8 cellular contexts compared by ENCODE assay signal in the genomic region with DNA sequence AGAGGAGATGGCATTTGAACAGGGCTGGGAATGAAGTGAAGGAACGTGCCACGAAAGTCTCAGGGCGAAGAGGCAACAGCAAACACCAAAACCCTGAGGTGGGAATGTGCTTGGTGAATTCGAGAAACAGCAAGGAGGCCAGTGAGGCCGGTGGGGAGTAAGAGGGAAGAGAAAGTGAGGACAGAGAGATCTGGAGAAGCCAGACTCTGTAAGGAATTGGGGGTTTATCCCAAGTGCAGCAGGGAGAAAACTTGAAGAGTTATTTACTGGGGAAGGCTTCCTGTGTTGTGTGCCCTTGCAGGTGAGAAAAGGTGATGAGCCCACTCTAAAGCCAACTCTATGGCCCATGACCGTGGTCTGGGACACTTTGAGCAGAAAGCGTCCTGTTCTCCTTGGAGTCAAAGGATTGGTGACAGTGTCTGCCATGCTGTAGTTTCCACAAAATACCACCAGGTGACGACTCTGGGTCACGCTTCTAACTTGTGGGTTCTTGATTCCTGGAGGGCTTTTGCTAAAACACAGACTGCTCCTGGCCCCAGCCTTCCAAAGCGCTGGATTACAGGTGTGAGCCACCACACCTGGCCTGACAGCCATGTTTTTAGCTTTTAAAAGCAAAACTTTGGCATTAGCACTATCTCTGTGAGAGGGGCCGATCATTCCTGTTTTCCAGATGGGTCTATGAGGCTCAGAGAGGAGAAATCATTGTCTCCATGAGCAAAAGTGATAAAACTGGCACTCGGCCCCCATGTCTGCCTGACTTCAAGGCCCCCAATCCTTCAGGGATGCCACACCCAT. TPM values are rescaled to one million over a fixed set of nuclear protein-coding genes. Genes with fewer than 3 reads are reported as not detected.
DNase-seq lines count a peak whose midpoint lies in the region; ATAC-seq and TF ChIP-seq lines count a peak whose summit lies in the region.

No MANE protein-coding gene starts in this region.

- H3K27ac ChIP-seq in DND-41 (ENCODE audit: low read length) (no peak overlapping the region), thoracic aorta (no peak overlapping the region)

- POLR2A ChIA-PET in activated CD8-positive, alpha-beta T cell treated with anti-CD3 and anti-CD28 coated beads for 36 hours (lab: Charles Lee): no interaction called here

- H3K27me3 ChIP-seq in DND-41 (ENCODE audit: insufficient read depth, low read length, poor library complexity) (peaks cover 12% of the 10 kb centered on the region), thoracic aorta (replicated peaks; ENCODE audit: insufficient read depth) (no peaks in the 10 kb centered on the region)

- H3K27me3 Mint-ChIP-seq in activated CD8-positive, alpha-beta T cell treated with anti-CD3 and anti-CD28 coated beads for 36 hours: peaks cover 5% of the 10 kb centered on the region

- DNase-seq in DND-41 (peak; percentile 70), NCI-H748 (lab: John Stamatoyannopoulos, UW; ENCODE audit: unreplicated experiment) (peak; percentile 82), epithelial cell of proximal tubule (ENCODE audit: low read depth) (no peak), mucosa of gallbladder (ENCODE audit: low spot score) (peak; percentile 69), thoracic aorta (ENCODE audit: low spot score) (no peak)
- DNase-seq in activated CD8-positive, alpha-beta T cell treated with anti-CD3 and anti-CD28 coated beads for 36 hours: peak; percentile 74

- no peaks in the 10 kb centered on the region for H3K36me3 Mint-ChIP-seq in activated CD8-positive, alpha-beta T cell treated with anti-CD3 and anti-CD28 coated beads for 36 hours (ENCODE audit: low read depth)

- H2AFZ ChIP-seq in DND-41 (ENCODE audit: low read depth, low read length): no peak overlapping the region

- TF ChIP-seq CTCF in DND-41 (IDR thresholded peaks at IDR 0.05; ENCODE audit: borderline replicate concordance, extremely low read depth, low read length, poor library complexity, severe bottlenecking): peak; percentile 94
- peak; percentile 82 for TF ChIP-seq CTCF in activated CD8-positive, alpha-beta T cell treated with anti-CD3 and anti-CD28 coated beads for 36 hours (IDR thresholded peaks at IDR 0.05)
- TF ChIP-seq CTCF in epithelial cell of proximal tubule (conservative IDR thresholded peaks at IDR 0.05; ENCODE audit: low read depth, low read length): peak; percentile 99
- TF ChIP-seq CTCF in thoracic aorta (IDR thresholded peaks at IDR 0.05): peak; percentile 89

- ATAC-seq in DND-41 (ENCODE audit: insufficient read depth, low read depth) (peak; percentile 93), HG03139 (IDR thresholded peaks at IDR 0.05; ENCODE audit: unreplicated experiment) (peak; percentile 76), thoracic aorta (ENCODE audit: insufficient number of reproducible peaks, low FRiP score, low read depth) (peak; percentile 35), GM21528 (IDR thresholded peaks at IDR 0.05; ENCODE audit: low FRiP score, unreplicated experiment) (no peak)
- peak; percentile 87 for ATAC-seq in activated CD8-positive, alpha-beta T cell treated with anti-CD3 and anti-CD28 coated beads for 36 hours

- no peak overlapping the region for H3K4me3 Mint-ChIP-seq in activated CD8-positive, alpha-beta T cell treated with anti-CD3 and anti-CD28 coated beads for 36 hours

- H3K9me3 ChIP-seq in DND-41 (ENCODE audit: insufficient read depth, low read length, severe bottlenecking) (no peaks in the 10 kb centered on the region), thoracic aorta (no peaks in the 10 kb centered on the region)

- H3K4me1 ChIP-seq in DND-41 (ENCODE audit: insufficient read depth, low read length): no peaks in the 10 kb centered on the region
- H3K4me1 ChIP-seq in thoracic aorta (ENCODE audit: control insufficient read depth in 1 of 2, low read depth in 2 of 2): no peaks in the 10 kb centered on the region

- no peak overlapping the region for H3K4me2 ChIP-seq in DND-41 (ENCODE audit: insufficient read depth, low read length)

- H4K20me1 ChIP-seq in DND-41 (ENCODE audit: insufficient read depth, low read length): no peaks in the 10 kb centered on the region

- no peak overlapping the region for H3K9ac ChIP-seq in DND-41 (ENCODE audit: low read depth, low read length)

- no peaks in the 10 kb centered on the region for H3K79me2 ChIP-seq in DND-41 (ENCODE audit: insufficient read depth, low read length)

- H3K9me3 Mint-ChIP-seq in activated CD8-positive, alpha-beta T cell treated with anti-CD3 and anti-CD28 coated beads for 36 hours: no peaks in the 10 kb centered on the region

- CTCF ChIA-PET in activated CD8-positive, alpha-beta T cell treated with anti-CD3 and anti-CD28 coated beads for 36 hours (lab: Charles Lee): interaction anchor here (0.7 to 4.5 kb wide), 20 partner anchors 9 to 394 kb away, joined by 3 to 56 read pairs (median 4); a partner anchor contains a TSS

- H3K27ac Mint-ChIP-seq in activated CD8-positive, alpha-beta T cell treated with anti-CD3 and anti-CD28 coated beads for 36 hours: no peak overlapping the region

- no peaks in the 10 kb centered on the region for H3K4me1 Mint-ChIP-seq in activated CD8-positive, alpha-beta T cell treated with anti-CD3 and anti-CD28 coated beads for 36 hours (ENCODE audit: low read depth)

- intact Hi-C loops in activated CD8-positive, alpha-beta T cell treated with anti-CD3 and anti-CD28 coated beads for 36 hours (cut with micrococcal nuclease): loop anchor here (2.0 to 10.0 kb wide), 2 partner anchors 83 to 173 kb away; no protein-coding TSS in a partner anchor

- H3K4me3 ChIP-seq in DND-41 (ENCODE audit: low read depth in 1 of 2, low read length in 2 of 2): no peak overlapping the region
- no peak overlapping the region for H3K4me3 ChIP-seq in epithelial cell of proximal tubule (ENCODE audit: low read depth, low read length)
- no peak overlapping the region for H3K4me3 ChIP-seq in thoracic aorta

- no peaks in the 10 kb centered on the region for H3K36me3 ChIP-seq in DND-41 (ENCODE audit: insufficient read depth, low read length)
- no peaks in the 10 kb centered on the region for H3K36me3 ChIP-seq in thoracic aorta

RNA-seq across cellular contexts. Expression of a gene that starts 18.0 kb away (rescaled TPM):
- total RNA-seq in activated CD8-positive, alpha-beta T cell treated with anti-CD3 and anti-CD28 coated beads for 36 hours: 100 to 1,000 TPM; 169 to 174 TPM
- total RNA-seq in epithelial cell of proximal tubule (84.8 and 112 TPM in 2 replicates), mucosa of gallbladder (91.6 TPM), thoracic aorta (10 to 100 TPM; 83.9 to 90.7 TPM)

RNA-seq across cellular contexts. Expression of a gene that starts 48.5 kb away (rescaled TPM):
- under 1 TPM in 1 of 2 experiments, not detected in 1; 0.23 TPM for total RNA-seq in activated CD8-positive, alpha-beta T cell treated with anti-CD3 and anti-CD28 coated beads for 36 hours
- 2.6 and 4.0 TPM in 2 replicates for total RNA-seq in epithelial cell of proximal tubule
- 0.37 TPM for total RNA-seq in mucosa of gallbladder
- total RNA-seq in thoracic aorta: not detected

Comparison
In these comparisons a context has a peak if more than half of its experiments do, and no peak if none do; other contexts are left out.
1. DNase-seq: peak in DND-41 (single experiment), NCI-H748 (single experiment), activated CD8-positive, alpha-beta T cell treated with anti-CD3 and anti-CD28 coated beads for 36 hours (single experiment) and mucosa of gallbladder (single experiment); none in epithelial cell of proximal tubule (single experiment) and thoracic aorta (single experiment).
2. Peak in every context shown above with its lines, with median percentiles within 50 percentile points of each other: CTCF ChIP-seq.